8 cellular contexts compared by ENCODE assay signal in the genomic region with DNA sequence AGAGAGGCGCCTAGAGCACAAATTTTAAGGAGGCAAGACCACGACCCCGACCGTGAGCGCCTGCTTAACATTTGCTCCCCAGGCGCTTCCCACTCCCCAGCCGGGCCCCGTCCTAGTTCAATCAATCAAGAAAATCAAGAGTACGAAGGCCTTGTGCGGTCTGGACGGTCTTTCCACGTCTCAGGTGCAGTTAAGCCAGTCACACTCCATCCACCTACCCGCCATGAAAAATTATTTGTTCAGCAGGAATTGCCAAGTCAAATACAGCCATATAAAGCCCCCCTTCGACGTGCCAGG. TPM values are rescaled to one million over a fixed set of nuclear protein-coding genes. Genes with fewer than 3 reads are reported as not detected.
DNase-seq lines count a peak whose midpoint lies in the region; TF ChIP-seq lines count a peak whose summit lies in the region.

No MANE protein-coding gene starts in this region.

- H3K9me2 ChIP-seq in Loucy (replicated peaks; ENCODE audit: low read depth, low read length), result no peaks in the 10 kb centered on the region

- H3K9ac ChIP-seq in Loucy (ENCODE audit: low read depth, low read length, poor library complexity, severe bottlenecking) (peak overlapping the region; percentile 97), mucosa of stomach (ENCODE audit: low read length) (peak overlapping the region; percentile 97)

- H3K9me3 ChIP-seq in Loucy (ENCODE audit: insufficient read depth, low read depth, low read length) (no peaks in the 10 kb centered on the region), mucosa of stomach (ENCODE audit: control insufficient read depth, low read length) (no peaks in the 10 kb centered on the region)

- 0 out of 2 replicates have a peak, but pooled peaks cover 7% of the 10 kb centered on the region for H3F3A ChIP-seq in Loucy (ENCODE audit: low read depth)

- H3K79me2 ChIP-seq in Loucy (ENCODE audit: insufficient read depth, low read length), result peaks cover 69% of the 10 kb centered on the region

- no peaks in the 10 kb centered on the region for H3K27me3 ChIP-seq in Loucy (ENCODE audit: insufficient read depth, low read length, poor library complexity, severe bottlenecking)
- H3K27me3 ChIP-seq in dorsolateral prefrontal cortex, result no peaks in the 10 kb centered on the region
- H3K27me3 ChIP-seq in mucosa of stomach (ENCODE audit: control insufficient read depth, insufficient read depth, low read length), result no peaks in the 10 kb centered on the region

- peak overlapping the region; percentile 79 for H3K4me2 ChIP-seq in Loucy (ENCODE audit: low read depth, low read length, poor library complexity, severe bottlenecking)

- peaks cover 5% of the 10 kb centered on the region; the same call in 1 of the 2 replicates for H3K36me3 ChIP-seq in Loucy (ENCODE audit: insufficient read depth, low read length)
- H3K36me3 ChIP-seq in mucosa of stomach (ENCODE audit: control insufficient read depth, insufficient read depth, low read length), result no peaks in the 10 kb centered on the region

- H3K4me1 ChIP-seq in Loucy (ENCODE audit: insufficient read depth, low read length, poor library complexity, severe bottlenecking) (peaks cover 53% of the 10 kb centered on the region), mucosa of stomach (ENCODE audit: control insufficient read depth, insufficient read depth, low read length) (peaks cover 8% of the 10 kb centered on the region)

- H3K27ac ChIP-seq in dorsolateral prefrontal cortex, result peak overlapping the region in 57 of 59 donors; percentile 66 to 98 (median 91)

- TF ChIP-seq CTCF in GM12875 (IDR thresholded peaks at IDR 0.05; ENCODE audit: borderline replicate concordance, insufficient read depth, low read depth, low read length), result no peak
- no peak for TF ChIP-seq CTCF in Loucy (conservative IDR thresholded peaks at IDR 0.05; ENCODE audit: low read length)
- TF ChIP-seq CTCF in dorsolateral prefrontal cortex (IDR thresholded peaks at IDR 0.05 in 54 of 56, conservative IDR thresholded peaks at IDR 0.05 in 2 of 56; ENCODE audit: low read depth in 1 of 56, partially characterized antibody in 56 of 56), result no peak

- H4K20me1 ChIP-seq in Loucy (ENCODE audit: insufficient read depth, low read length, poor library complexity, severe bottlenecking), result peaks cover 19% of the 10 kb centered on the region

- DNase-seq in dorsolateral prefrontal cortex (no peak), SHP77 (lab: John Stamatoyannopoulos, UW) (no peak), NCI-H446 treated with DMSO at 0.1 percent for 48 hours (lab: John Stamatoyannopoulos, UW) (no peak), SW480 (ENCODE audit: low spot score) (no peak)
- DNase-seq in stimulated activated CD4-positive, alpha-beta T cell treated with anti-CD3 and anti-CD28 coated beads, Interleukin-1b, Interleukin-23, amount 100 ng/mL, for 48 hours, result no peak

- H3K4me3 ChIP-seq in GM12875 (ENCODE audit: low read depth, low read length) (peak overlapping the region; percentile 86), Loucy (ENCODE audit: low read length, poor library complexity, severe bottlenecking) (peak overlapping the region; percentile 100), dorsolateral prefrontal cortex (peak overlapping the region; percentile 64 to 97 (median 88)), mucosa of stomach (ENCODE audit: low read length) (peak overlapping the region; percentile 89)

- intact Hi-C loops in dorsolateral prefrontal cortex (cut with DNase I), result loop anchor here in 1 of 2 donors (1.0 kb wide), 1 partner anchor 12 kb away; the partner anchor contains the start of gene RPS29

- H2AFZ ChIP-seq in Loucy (ENCODE audit: low read length), result peak overlapping the region; percentile 79

RNA-seq across cellular contexts. Expression of gene LRR1, which starts 0.6 kb away (rescaled TPM):
- 10 to 100 TPM in 1 of 120 experiments, 1 to 10 TPM in 116, under 1 TPM in 3; 0.89 to 10.9 (median 3.8) TPM for total RNA-seq in dorsolateral prefrontal cortex

RNA-seq across cellular contexts. Expression of gene RPS29, which starts 11.9 kb away (rescaled TPM):
- 100 to 1,000 TPM; 199 to 551 (median 360) TPM for total RNA-seq in dorsolateral prefrontal cortex

RNA-seq across cellular contexts. Expression of gene RPL36AL, which starts 22.3 kb away (rescaled TPM):
- total RNA-seq in dorsolateral prefrontal cortex, result 100 to 1,000 TPM in 41 of 120 experiments, 10 to 100 TPM in 79; 70.0 to 141 (median 96.5) TPM

RNA-seq across cellular contexts. Expression of gene MGAT2, which starts 22.5 kb away (rescaled TPM):
- total RNA-seq in dorsolateral prefrontal cortex, result 10 to 100 TPM in 82 of 120 experiments, 1 to 10 TPM in 38; 6.7 to 13.7 (median 10.6) TPM

RNA-seq across cellular contexts. Expression of gene DNAAF2, which starts 36.9 kb away (rescaled TPM):
- 1 to 10 TPM; 3.8 to 9.2 (median 6.3) TPM for total RNA-seq in dorsolateral prefrontal cortex
